Comparison of ENCODE assay signal across 9 cellular contexts in the genomic region with DNA sequence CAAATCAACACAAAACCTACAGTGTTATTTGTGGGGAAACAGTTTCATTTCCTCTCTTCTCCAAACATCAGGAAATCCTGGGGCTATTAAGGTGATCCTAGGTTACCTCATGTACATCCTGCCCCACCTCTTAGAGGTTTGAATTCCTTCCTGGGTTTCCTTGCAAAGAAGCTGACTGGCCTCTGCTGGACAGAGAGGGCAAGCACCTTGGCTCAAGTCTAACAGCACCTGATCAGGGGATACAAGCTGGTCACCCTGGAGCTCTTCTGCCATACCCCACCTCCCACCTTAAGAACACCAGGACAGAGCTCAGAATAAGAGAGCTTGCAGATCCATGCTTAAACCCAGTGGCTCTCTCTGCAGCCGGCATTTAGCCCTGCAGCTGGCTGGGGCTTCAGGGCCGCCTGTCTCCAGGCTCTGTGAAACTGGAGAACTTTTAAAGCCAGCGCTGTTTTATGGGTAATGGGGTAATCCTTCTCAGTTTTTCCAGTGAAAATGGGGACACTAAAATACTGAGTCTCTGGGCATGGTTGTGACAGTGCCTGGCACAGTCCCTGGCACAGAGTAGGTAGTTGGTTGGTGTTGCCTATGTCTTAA.
DNase-seq lines count a peak whose midpoint lies in the region; ATAC-seq, FAIRE-seq and TF ChIP-seq lines count a peak whose summit lies in the region.
"Had no signal": no experiment of that assay in that cellular context is flagged by ENCODE, and none has a peak within 500 bp of the region (broad histone marks: within the 10 kb centered on the region; RNA-seq: fewer than 3 reads in every experiment).

No MANE protein-coding gene starts in this region.

- peaks cover 21 to 40% of the 10 kb centered on the region in 2 experiments for H3K4me1 Mint-ChIP-seq in H9

- no peak overlapping the region for H4K5ac ChIP-seq in H9 (ENCODE audit: insufficient read length, low read depth, low read length)

- no peak overlapping the region for H3K23ac ChIP-seq in H9 (ENCODE audit: insufficient read length, low read depth, low read length)

- H3K4ac ChIP-seq in H9 (ENCODE audit: low read depth, low read length) = no peak overlapping the region

- H3K4me1 ChIP-seq in A549 = no peaks in the 10 kb centered on the region
- peaks cover 2% of the 10 kb centered on the region for H3K4me1 ChIP-seq in H9 (ENCODE audit: insufficient read depth, low read length)
- no peaks in the 10 kb centered on the region for H3K4me1 ChIP-seq in testis

- no peak overlapping the region for H3T11ph ChIP-seq in H9 (ENCODE audit: low read length)

- TF ChIP-seq POLR2A in A549 (IDR thresholded peaks at IDR 0.05; ENCODE audit: low read length) (no peak), testis (IDR thresholded peaks at IDR 0.05) (no peak)

- intact Hi-C loops in testis (cut with DNase I; ENCODE audit: low total_unique reads) = no loop called here

- no peak overlapping the region for H3K27ac Mint-ChIP-seq in H9

- H4K20me1 ChIP-seq in H9 (ENCODE audit: control insufficient read depth, insufficient read depth, insufficient read length) = no peaks in the 10 kb centered on the region

- H3K36me3 Mint-ChIP-seq in H9 (ENCODE audit: insufficient read depth in 1 of 3, low read depth in 3 of 3) = no peaks in the 10 kb centered on the region

- H3K9ac ChIP-seq in H9 (ENCODE audit: extremely low read depth, insufficient read length, low read length) = no peak overlapping the region

- H4K91ac ChIP-seq in H9 (ENCODE audit: insufficient read length, low read depth, low read length) = no peak overlapping the region

- H2BK5ac ChIP-seq in H9 (ENCODE audit: insufficient read length, low read length) = no peak overlapping the region

- TF ChIP-seq EP300 in A549 (IDR thresholded peaks at IDR 0.05) = no peak

- H3K56ac ChIP-seq in H9 (ENCODE audit: insufficient read length, low read depth, low read length) = no peak overlapping the region

- peak in 1 of 2 experiments; percentile 49; a peak in 3 of 5 replicates for TF ChIP-seq RAD21 in A549 (conservative IDR thresholded peaks at IDR 0.05 in 1 of 2, IDR thresholded peaks at IDR 0.05 in 1 of 2)

- no peak overlapping the region for H2BK120ac ChIP-seq in H9 (ENCODE audit: low read depth, low read length, poor library complexity, severe bottlenecking)

- H3K36me3 ChIP-seq in testis (ENCODE audit: low read depth, missing control alignments) = no peaks in the 10 kb centered on the region

- no peak overlapping the region for H2BK15ac ChIP-seq in H9 (ENCODE audit: low read depth, low read length)

- H3K18ac ChIP-seq in H9 (ENCODE audit: insufficient read length, low read depth, low read length) = peak overlapping the region; percentile 51

- DNase-seq in A549 (ENCODE audit: low read depth in 1 of 2, low spot score in 1 of 2) (peak in 1 of 2 experiments; percentile 44), H9 (peak; percentile 87), SW480 (ENCODE audit: low spot score) (peak; percentile 58), hepatic stellate cell (ENCODE audit: low spot score) (peak; percentile 43), testis (peak; percentile 48), KG1 (lab: John Stamatoyannopoulos, UW) (no peak)
- no peak for DNase-seq in activated CD8-positive, alpha-beta memory T cell treated with anti-CD3 and anti-CD28 coated beads for 24 hours

- TF ChIP-seq CTCF in A549 (IDR thresholded peaks at IDR 0.05) = peak; percentile 27; the same call in 1 of the 3 replicates
- TF ChIP-seq CTCF in H9 (conservative IDR thresholded peaks at IDR 0.05) = peak; percentile 76
- peak in 1 of 3 experiments; percentile 31 for TF ChIP-seq CTCF in testis (IDR thresholded peaks at IDR 0.05)

- WGBS in A549 (ENCODE audit: missing lambda C conversion rate) = 66% methylated on average over 3 of the region's 3 CpGs
- WGBS in H9 (ENCODE audit: extremely low coverage, insufficient read length, low lambda C conversion rate) = no CpG with 5 or more reads among the region's 3 CpGs
- WGBS in testis, 2 donors = 41 to 67% methylated on average over 3 of the region's 3 CpGs

- H3K79me1 ChIP-seq in H9 (ENCODE audit: insufficient read depth, low read depth, low read length, poor library complexity, severe bottlenecking) = no peaks in the 10 kb centered on the region

- no peaks in the 10 kb centered on the region for H3K79me2 ChIP-seq in H9 (ENCODE audit: insufficient read depth, low read length)

- H3K14ac ChIP-seq in H9 (ENCODE audit: insufficient read depth, low read length) = no peak overlapping the region

- H2BK12ac ChIP-seq in H9 (ENCODE audit: insufficient read length, low read depth, low read length) = no peak overlapping the region

- CTCF ChIA-PET in A549 (lab: Yijun Ruan, JAX) = interaction anchor here (0.7 to 2.0 kb wide), 6 partner anchors 9 to 314 kb away, joined by 3 to 19 read pairs (median 4); no protein-coding TSS in a partner anchor

- peak overlapping the region; percentile 74 to 86 for H3K4me3 Mint-ChIP-seq in H9

- peaks cover 8% of the 10 kb centered on the region for H3K23me2 ChIP-seq in H9 (ENCODE audit: insufficient read length, low read depth, low read length, poor library complexity, severe bottlenecking)

- no peak for FAIRE-seq in A549 (lab: Jason Lieb, UNC)
- FAIRE-seq: GM18507 had no signal

- H3K27me3 ChIP-seq in H9 (ENCODE audit: insufficient read depth, low read length) (no peaks in the 10 kb centered on the region; the same call in 1 of the 2 replicates), testis (no peaks in the 10 kb centered on the region)

- no peak overlapping the region for H3K4me2 ChIP-seq in A549
- H3K4me2 ChIP-seq in H9 (ENCODE audit: insufficient read depth, insufficient read length, low read length) = peak overlapping the region; percentile 86

- H3K9me3 Mint-ChIP-seq in H9 = no peaks in the 10 kb centered on the region

- no peak overlapping the region for H4K8ac ChIP-seq in H9 (replicated peaks; ENCODE audit: insufficient read length, low read depth, low read length)

- H3K9me3 ChIP-seq in A549 (no peaks in the 10 kb centered on the region), H9 (ENCODE audit: control insufficient read depth, low read depth, low read length) (no peaks in the 10 kb centered on the region), testis (no peaks in the 10 kb centered on the region)

- H3K27ac ChIP-seq in A549 (no peak overlapping the region), H9 (ENCODE audit: insufficient read length, low read depth, low read length) (no peak overlapping the region), testis (no peak overlapping the region)

- H3K4me3 ChIP-seq in A549 (no peak overlapping the region), testis (peak overlapping the region in 1 of 2 donors; percentile 30)

- POLR2A ChIA-PET in A549 (lab: Yijun Ruan, JAX) = no interaction called here

- no peak overlapping the region for H2BK20ac ChIP-seq in H9 (ENCODE audit: low read depth, low read length, poor library complexity, severe bottlenecking)

- H3K27me3 Mint-ChIP-seq in H9 (ENCODE audit: low read depth) = peaks cover 26% of the 10 kb centered on the region

- peak; percentile 77 to 87; a peak in 5 of 6 replicates for ATAC-seq in A549
- ATAC-seq in GM21717 (IDR thresholded peaks at IDR 0.05; ENCODE audit: unreplicated experiment) = no peak

- H2AK5ac ChIP-seq in H9 (ENCODE audit: insufficient read length, low read length) = no peak overlapping the region

- H2AFZ ChIP-seq in H9 (ENCODE audit: low read length) = no peak overlapping the region

TF ChIP-seq in A549, 52 proteins besides CTCF, POLR2A, EP300 and RAD21:
- TF ChIP-seq FOSB (CRISPR knock-in tag; IDR thresholded peaks at IDR 0.05) (no peak), CHD2 (IDR thresholded peaks at IDR 0.05; ENCODE audit: low read length, partially characterized antibody) (no peak), RARB (CRISPR knock-in tag; IDR thresholded peaks at IDR 0.05) (no peak), CEBPB (IDR thresholded peaks at IDR 0.05) (no peak), EHF (CRISPR knock-in tag; IDR thresholded peaks at IDR 0.05) (no peak), MAZ (IDR thresholded peaks at IDR 0.05; ENCODE audit: borderline replicate concordance, low read depth, low read length) (no peak), CBX8 (IDR thresholded peaks at IDR 0.05) (no peak), BHLHE40 (IDR thresholded peaks at IDR 0.05; ENCODE audit: low read depth, low read length) (no peak), MYC (IDR thresholded peaks at IDR 0.05; ENCODE audit: borderline replicate concordance, low read length) (no peak), NPAS2 (CRISPR knock-in tag; IDR thresholded peaks at IDR 0.05; ENCODE audit: borderline replicate concordance) (no peak), PHF8 (IDR thresholded peaks at IDR 0.05; ENCODE audit: borderline replicate concordance, low read depth) (no peak), NR3C1 (IDR thresholded peaks at IDR 0.05) (no peak)
- TF ChIP-seq, protein P1, sequence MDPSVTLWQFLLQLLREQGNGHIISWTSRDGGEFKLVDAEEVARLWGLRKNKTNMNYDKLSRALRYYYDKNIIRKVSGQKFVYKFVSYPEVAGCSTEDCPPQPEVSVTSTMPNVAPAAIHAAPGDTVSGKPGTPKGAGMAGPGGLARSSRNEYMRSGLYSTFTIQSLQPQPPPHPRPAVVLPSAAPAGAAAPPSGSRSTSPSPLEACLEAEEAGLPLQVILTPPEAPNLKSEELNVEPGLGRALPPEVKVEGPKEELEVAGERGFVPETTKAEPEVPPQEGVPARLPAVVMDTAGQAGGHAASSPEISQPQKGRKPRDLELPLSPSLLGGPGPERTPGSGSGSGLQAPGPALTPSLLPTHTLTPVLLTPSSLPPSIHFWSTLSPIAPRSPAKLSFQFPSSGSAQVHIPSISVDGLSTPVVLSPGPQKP (IDR thresholded peaks at IDR 0.05; ENCODE audit: low read depth, low read length) = no peak

Comparison
In these comparisons a context has a peak if more than half of its experiments do, and no peak if none do; other contexts are left out.
1. DNase-seq: peak in H9 (single experiment), SW480 (single experiment), hepatic stellate cell (single experiment) and testis (single experiment); none in KG1 (single experiment) and activated CD8-positive, alpha-beta memory T cell treated with anti-CD3 and anti-CD28 coated beads for 24 hours (single experiment).